ENCODE assay signal across 1 cellular context in the genomic region with DNA sequence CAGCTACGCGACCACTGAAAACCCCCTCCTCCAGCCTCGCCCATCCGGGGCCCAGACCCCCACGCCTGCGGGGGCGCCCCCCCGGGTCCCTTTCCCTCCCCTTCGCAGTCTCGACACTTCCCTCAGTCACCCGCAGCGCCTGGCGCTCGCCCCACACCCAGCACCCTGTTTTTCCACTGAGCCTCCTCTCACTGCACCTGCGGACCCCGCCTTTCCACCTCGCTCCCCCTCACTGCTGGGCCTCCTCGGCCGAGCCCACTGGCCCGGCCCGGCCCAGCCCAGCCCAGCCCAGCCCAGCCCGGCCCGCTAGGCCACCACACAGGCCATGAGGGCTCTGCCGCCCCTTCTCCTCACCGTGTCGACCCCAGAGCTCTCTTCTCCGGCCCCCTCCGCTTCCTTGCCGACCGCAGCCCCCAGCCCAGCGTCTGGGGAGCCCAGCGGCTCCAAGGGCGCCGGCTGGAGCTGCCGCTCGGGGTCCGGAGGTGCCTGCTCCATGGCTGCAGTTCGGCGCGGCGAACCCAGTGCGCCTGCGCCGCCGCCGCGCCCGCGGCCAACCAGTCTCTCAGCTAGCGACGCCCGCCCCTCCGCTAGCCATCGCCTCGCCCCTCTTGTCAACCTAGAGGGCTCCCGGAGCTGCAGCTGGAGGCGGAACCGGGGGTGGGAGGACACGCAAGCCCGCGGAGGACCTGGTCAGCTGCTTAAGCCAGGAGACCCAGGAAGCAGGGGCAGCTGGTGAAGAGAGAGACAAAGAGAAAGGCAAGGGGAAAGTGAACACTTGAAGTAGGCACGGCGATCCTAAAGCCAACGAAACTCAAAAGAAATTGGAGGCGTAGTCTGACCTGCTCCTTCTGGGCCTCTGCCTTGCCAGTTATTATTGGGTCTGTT.
TF ChIP-seq lines count a peak whose summit lies in the region.

SNX4 (minus strand) TSS at position 525 of the 885 bp plus-strand sequence; CDS start at position 495, 30 bp downstream.

TF ChIP-seq in HepG2, 621 proteins besides CTCF, POLR2A, EP300 and RAD21 (continued from another document and continues in another):
- TF ChIP-seq, protein P1, sequence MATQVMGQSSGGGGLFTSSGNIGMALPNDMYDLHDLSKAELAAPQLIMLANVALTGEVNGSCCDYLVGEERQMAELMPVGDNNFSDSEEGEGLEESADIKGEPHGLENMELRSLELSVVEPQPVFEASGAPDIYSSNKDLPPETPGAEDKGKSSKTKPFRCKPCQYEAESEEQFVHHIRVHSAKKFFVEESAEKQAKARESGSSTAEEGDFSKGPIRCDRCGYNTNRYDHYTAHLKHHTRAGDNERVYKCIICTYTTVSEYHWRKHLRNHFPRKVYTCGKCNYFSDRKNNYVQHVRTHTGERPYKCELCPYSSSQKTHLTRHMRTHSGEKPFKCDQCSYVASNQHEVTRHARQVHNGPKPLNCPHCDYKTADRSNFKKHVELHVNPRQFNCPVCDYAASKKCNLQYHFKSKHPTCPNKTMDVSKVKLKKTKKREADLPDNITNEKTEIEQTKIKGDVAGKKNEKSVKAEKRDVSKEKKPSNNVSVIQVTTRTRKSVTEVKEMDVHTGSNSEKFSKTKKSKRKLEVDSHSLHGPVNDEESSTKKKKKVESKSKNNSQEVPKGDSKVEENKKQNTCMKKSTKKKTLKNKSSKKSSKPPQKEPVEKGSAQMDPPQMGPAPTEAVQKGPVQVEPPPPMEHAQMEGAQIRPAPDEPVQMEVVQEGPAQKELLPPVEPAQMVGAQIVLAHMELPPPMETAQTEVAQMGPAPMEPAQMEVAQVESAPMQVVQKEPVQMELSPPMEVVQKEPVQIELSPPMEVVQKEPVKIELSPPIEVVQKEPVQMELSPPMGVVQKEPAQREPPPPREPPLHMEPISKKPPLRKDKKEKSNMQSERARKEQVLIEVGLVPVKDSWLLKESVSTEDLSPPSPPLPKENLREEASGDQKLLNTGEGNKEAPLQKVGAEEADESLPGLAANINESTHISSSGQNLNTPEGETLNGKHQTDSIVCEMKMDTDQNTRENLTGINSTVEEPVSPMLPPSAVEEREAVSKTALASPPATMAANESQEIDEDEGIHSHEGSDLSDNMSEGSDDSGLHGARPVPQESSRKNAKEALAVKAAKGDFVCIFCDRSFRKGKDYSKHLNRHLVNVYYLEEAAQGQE (IDR thresholded peaks at IDR 0.05; ENCODE audit: borderline replicate concordance in 1 of 2, low read depth in 1 of 2, low read length in 2 of 2): no peak
- TF ChIP-seq ZNF530 (CRISPR knock-in tag; IDR thresholded peaks at IDR 0.05; ENCODE audit: low read depth) (no peak), HCFC1 (IDR thresholded peaks at IDR 0.05; ENCODE audit: low read depth, low read length) (no peak), PTBP1 (IDR thresholded peaks at IDR 0.05; ENCODE audit: low read depth, low read length, poor library complexity, severe bottlenecking) (no peak), SP5 (CRISPR knock-in tag; IDR thresholded peaks at IDR 0.05; ENCODE audit: borderline replicate concordance, low read depth) (peak; percentile 66), ZNF670 (CRISPR knock-in tag; IDR thresholded peaks at IDR 0.05; ENCODE audit: borderline replicate concordance) (no peak), SUZ12 (IDR thresholded peaks at IDR 0.05; ENCODE audit: low read depth, low read length) (no peak), TRIM22 (IDR thresholded peaks at IDR 0.05) (no peak), AHR (CRISPR knock-in tag; IDR thresholded peaks at IDR 0.05) (no peak), KLF12 (CRISPR knock-in tag; IDR thresholded peaks at IDR 0.05; ENCODE audit: borderline replicate concordance) (peak; percentile 45; the same call in 1 of the 2 replicates), ZNF275 (CRISPR knock-in tag; IDR thresholded peaks at IDR 0.05; ENCODE audit: borderline replicate concordance) (peak; percentile 82; the same call in 1 of the 2 replicates), NFRKB (IDR thresholded peaks at IDR 0.05) (no peak), ZHX2 (IDR thresholded peaks at IDR 0.05; ENCODE audit: low read depth) (0 out of 2 replicates have a peak, but pooled peaks have one; percentile 21), ZHX2 (CRISPR knock-in tag; IDR thresholded peaks at IDR 0.05; ENCODE audit: borderline replicate concordance) (no peak), XRCC5 (optimal IDR thresholded peaks at IDR 0.05; ENCODE audit: low read length) (peak; percentile 54)
- TF ChIP-seq, protein P2, sequence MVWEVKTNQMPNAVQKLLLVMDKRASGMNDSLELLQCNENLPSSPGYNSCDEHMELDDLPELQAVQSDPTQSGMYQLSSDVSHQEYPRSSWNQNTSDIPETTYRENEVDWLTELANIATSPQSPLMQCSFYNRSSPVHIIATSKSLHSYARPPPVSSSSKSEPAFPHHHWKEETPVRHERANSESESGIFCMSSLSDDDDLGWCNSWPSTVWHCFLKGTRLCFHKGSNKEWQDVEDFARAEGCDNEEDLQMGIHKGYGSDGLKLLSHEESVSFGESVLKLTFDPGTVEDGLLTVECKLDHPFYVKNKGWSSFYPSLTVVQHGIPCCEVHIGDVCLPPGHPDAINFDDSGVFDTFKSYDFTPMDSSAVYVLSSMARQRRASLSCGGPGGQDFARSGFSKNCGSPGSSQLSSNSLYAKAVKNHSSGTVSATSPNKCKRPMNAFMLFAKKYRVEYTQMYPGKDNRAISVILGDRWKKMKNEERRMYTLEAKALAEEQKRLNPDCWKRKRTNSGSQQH (CRISPR knock-in tag; IDR thresholded peaks at IDR 0.05; ENCODE audit: low read depth): peak; percentile 71
- TF ChIP-seq, protein P3, sequence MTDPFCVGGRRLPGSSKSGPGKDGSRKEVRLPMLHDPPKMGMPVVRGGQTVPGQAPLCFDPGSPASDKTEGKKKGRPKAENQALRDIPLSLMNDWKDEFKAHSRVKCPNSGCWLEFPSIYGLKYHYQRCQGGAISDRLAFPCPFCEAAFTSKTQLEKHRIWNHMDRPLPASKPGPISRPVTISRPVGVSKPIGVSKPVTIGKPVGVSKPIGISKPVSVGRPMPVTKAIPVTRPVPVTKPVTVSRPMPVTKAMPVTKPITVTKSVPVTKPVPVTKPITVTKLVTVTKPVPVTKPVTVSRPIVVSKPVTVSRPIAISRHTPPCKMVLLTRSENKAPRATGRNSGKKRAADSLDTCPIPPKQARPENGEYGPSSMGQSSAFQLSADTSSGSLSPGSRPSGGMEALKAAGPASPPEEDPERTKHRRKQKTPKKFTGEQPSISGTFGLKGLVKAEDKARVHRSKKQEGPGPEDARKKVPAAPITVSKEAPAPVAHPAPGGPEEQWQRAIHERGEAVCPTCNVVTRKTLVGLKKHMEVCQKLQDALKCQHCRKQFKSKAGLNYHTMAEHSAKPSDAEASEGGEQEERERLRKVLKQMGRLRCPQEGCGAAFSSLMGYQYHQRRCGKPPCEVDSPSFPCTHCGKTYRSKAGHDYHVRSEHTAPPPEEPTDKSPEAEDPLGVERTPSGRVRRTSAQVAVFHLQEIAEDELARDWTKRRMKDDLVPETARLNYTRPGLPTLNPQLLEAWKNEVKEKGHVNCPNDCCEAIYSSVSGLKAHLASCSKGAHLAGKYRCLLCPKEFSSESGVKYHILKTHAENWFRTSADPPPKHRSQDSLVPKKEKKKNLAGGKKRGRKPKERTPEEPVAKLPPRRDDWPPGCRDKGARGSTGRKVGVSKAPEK (CRISPR knock-in tag; IDR thresholded peaks at IDR 0.05; ENCODE audit: borderline replicate concordance): no peak
- TF ChIP-seq, protein P4, sequence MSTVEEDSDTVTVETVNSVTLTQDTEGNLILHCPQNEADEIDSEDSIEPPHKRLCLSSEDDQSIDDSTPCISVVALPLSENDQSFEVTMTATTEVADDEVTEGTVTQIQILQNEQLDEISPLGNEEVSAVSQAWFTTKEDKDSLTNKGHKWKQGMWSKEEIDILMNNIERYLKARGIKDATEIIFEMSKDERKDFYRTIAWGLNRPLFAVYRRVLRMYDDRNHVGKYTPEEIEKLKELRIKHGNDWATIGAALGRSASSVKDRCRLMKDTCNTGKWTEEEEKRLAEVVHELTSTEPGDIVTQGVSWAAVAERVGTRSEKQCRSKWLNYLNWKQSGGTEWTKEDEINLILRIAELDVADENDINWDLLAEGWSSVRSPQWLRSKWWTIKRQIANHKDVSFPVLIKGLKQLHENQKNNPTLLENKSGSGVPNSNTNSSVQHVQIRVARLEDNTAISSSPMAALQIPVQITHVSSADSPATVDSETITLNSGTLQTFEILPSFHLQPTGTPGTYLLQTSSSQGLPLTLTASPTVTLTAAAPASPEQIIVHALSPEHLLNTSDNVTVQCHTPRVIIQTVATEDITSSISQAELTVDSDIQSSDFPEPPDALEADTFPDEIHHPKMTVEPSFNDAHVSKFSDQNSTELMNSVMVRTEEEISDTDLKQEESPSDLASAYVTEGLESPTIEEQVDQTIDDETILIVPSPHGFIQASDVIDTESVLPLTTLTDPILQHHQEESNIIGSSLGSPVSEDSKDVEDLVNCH (CRISPR knock-in tag; IDR thresholded peaks at IDR 0.05): no peak
- TF ChIP-seq, protein P5, sequence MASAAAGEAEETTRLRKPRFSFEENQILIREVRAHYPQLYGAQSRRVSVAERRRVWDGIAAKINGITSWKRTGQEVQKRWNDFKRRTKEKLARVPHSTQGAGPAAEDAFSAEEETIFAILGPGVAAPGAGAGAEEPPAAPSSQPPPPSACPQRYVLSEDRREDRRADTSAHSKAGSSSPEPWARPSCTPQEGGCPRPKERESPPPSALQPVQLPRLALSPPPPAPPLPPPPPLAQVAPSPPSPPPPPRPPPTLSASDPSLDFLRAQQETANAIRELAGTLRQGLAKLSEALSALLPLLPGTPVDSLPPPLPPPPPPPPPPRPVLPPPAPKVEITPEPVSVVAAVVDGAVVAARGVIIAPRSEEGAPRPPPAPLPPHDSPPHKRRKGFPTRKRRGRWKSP (CRISPR knock-in tag; IDR thresholded peaks at IDR 0.05): peak; percentile 68
- TF ChIP-seq, protein P6, sequence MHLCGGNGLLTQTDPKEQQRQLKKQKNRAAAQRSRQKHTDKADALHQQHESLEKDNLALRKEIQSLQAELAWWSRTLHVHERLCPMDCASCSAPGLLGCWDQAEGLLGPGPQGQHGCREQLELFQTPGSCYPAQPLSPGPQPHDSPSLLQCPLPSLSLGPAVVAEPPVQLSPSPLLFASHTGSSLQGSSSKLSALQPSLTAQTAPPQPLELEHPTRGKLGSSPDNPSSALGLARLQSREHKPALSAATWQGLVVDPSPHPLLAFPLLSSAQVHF (CRISPR knock-in tag; IDR thresholded peaks at IDR 0.05): no peak
- TF ChIP-seq, protein P7, sequence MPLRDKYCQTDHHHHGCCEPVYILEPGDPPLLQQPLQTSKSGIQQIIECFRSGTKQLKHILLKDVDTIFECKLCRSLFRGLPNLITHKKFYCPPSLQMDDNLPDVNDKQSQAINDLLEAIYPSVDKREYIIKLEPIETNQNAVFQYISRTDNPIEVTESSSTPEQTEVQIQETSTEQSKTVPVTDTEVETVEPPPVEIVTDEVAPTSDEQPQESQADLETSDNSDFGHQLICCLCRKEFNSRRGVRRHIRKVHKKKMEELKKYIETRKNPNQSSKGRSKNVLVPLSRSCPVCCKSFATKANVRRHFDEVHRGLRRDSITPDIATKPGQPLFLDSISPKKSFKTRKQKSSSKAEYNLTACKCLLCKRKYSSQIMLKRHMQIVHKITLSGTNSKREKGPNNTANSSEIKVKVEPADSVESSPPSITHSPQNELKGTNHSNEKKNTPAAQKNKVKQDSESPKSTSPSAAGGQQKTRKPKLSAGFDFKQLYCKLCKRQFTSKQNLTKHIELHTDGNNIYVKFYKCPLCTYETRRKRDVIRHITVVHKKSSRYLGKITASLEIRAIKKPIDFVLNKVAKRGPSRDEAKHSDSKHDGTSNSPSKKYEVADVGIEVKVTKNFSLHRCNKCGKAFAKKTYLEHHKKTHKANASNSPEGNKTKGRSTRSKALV (CRISPR knock-in tag; IDR thresholded peaks at IDR 0.05): peak; percentile 82
